Comparison of ENCODE assay signal across 1 cellular context in the genomic region with DNA sequence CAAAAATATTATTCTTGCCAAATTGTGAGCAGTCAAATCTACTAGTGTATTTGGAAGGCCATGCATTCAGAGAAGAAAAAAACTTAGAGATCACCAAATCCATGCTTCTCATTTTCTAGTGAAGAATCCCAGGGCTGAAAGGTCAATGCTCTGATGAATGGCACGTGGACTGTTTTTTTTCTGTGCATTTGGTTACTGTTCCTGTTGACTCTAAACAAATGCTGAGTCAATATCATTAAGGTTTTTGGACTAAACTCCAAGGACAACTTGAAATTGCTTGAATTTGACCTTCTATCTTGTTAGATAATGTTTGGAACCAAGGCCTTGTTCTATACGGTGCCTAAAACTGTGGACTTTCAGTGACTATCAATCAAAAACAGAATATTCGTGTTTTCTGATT.
TF ChIP-seq lines count a peak whose summit lies in the region.

No MANE protein-coding gene starts in this region.

TF ChIP-seq in A549, 52 proteins besides CTCF, POLR2A, EP300 and RAD21 (continued from another document):
- TF ChIP-seq ZSCAN20 (CRISPR knock-in tag; IDR thresholded peaks at IDR 0.05) (no peak), TP53 (CRISPR knock-in tag; IDR thresholded peaks at IDR 0.05) (no peak), RCOR1 (IDR thresholded peaks at IDR 0.05; ENCODE audit: low read depth, low read length) (no peak), CBX2 (IDR thresholded peaks at IDR 0.05; ENCODE audit: borderline replicate concordance, low read depth) (no peak), SMC3 (IDR thresholded peaks at IDR 0.05) (no peak), RNF2 (IDR thresholded peaks at IDR 0.05; ENCODE audit: borderline replicate concordance, low read depth) (no peak), EHMT2 (IDR thresholded peaks at IDR 0.05; ENCODE audit: low read depth) (no peak), MYC (IDR thresholded peaks at IDR 0.05; ENCODE audit: borderline replicate concordance, low read length) (no peak), NR3C1 (IDR thresholded peaks at IDR 0.05) (no peak), BHLHE40 (IDR thresholded peaks at IDR 0.05; ENCODE audit: low read depth, low read length) (no peak)
- TF ChIP-seq, protein P1, sequence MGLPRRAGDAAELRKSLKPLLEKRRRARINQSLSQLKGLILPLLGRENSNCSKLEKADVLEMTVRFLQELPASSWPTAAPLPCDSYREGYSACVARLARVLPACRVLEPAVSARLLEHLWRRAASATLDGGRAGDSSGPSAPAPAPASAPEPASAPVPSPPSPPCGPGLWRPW (IDR thresholded peaks at IDR 0.05), result no peak
